29 cellular contexts compared by ENCODE assay signal in genomic region chr10:63501954-63502353, GRCh38.
"Had no signal": no experiment of that assay in that cellular context is flagged by ENCODE, and none has a peak within 500 bp of the region (broad histone marks: within the 10 kb centered on the region; RNA-seq: fewer than 3 reads in every experiment).

No MANE protein-coding gene starts in this region.

- H3K27me3 ChIP-seq: ascending aorta, esophagus squamous epithelium, gastroesophageal sphincter, heart right ventricle had no signal

- ATAC-seq: activated naive CD4-positive, alpha-beta T cell treated with anti-CD3 and anti-CD28 coated beads, Interleukin-2, amount 50 U/mL, for 72 hours; activated T-cell treated with anti-CD3 and anti-CD28 coated beads, Interleukin-2, amount 50 U/mL, for 72 hours; gastroesophageal sphincter; heart right ventricle; WTC11 had no signal

- H3K27ac ChIP-seq: ascending aorta, epithelial cell of prostate, esophagus squamous epithelium, gastroesophageal sphincter, heart right ventricle, VCaP had no signal

- FAIRE-seq: colon, endometrium, endothelial cell of umbilical vein, TTC549 had no signal

- H3K4me3 ChIP-seq: ascending aorta, esophagus squamous epithelium, gastroesophageal sphincter, heart right ventricle had no signal

- H3K36me3 ChIP-seq: ascending aorta, esophagus squamous epithelium, gastroesophageal sphincter, heart right ventricle had no signal

- H3K9me3 ChIP-seq: ascending aorta, esophagus squamous epithelium, gastroesophageal sphincter, heart right ventricle had no signal

- DNase-seq: activated CD4-positive, alpha-beta memory T cell treated with anti-CD3 and anti-CD28 coated beads, Interleukin-2, amount 10 ng/mL, durations not matched to agents 7 days and 5 days; activated CD4-positive, alpha-beta T cell treated with anti-CD3 and anti-CD28 coated beads for 1 hour; activated CD4-positive, alpha-beta T cell treated with anti-CD3 and anti-CD28 coated beads for 4 hours; activated CD4-positive, alpha-beta T cell treated with anti-CD3 and anti-CD28 coated beads, Interleukin-2, amount 10 ng/mL, durations not matched to agents 7 days and 5 days; activated CD4-positive, alpha-beta T cell treated with anti-CD3 and anti-CD28 coated beads, Interleukin-2, amount 50 U/mL, for 4 hours; activated CD8-positive, alpha-beta memory T cell treated with anti-CD3 and anti-CD28 coated beads, Interleukin-2, amount 50 U/mL, for 48 hours; activated gamma-delta T cell; activated naive CD4-positive, alpha-beta T cell; activated naive CD4-positive, alpha-beta T cell treated with anti-CD3 and anti-CD28 coated beads, Interleukin-2, amount 10 ng/mL, durations not matched to agents 7 days and 5 days; activated naive CD8-positive, alpha-beta T cell treated with anti-CD3 and anti-CD28 coated beads, Interleukin-2, amount 10 ng/mL, durations not matched to agents 7 days and 5 days; activated T-cell treated with anti-CD3 and anti-CD28 coated beads for 4 hours; activated T-cell treated with anti-CD3 and anti-CD28 coated beads, Interleukin-2, amount 50 U/mL, for 24 hours; activated T-cell treated with anti-CD3 and anti-CD28 coated beads, Interleukin-2, amount 50 U/mL, for 72 hours; cortex of kidney; effector CD8-positive, alpha-beta T cell; esophagus squamous epithelium; foreskin melanocyte; heart right ventricle; T-helper 2 cell had no signal
